In the genomic region with DNA sequence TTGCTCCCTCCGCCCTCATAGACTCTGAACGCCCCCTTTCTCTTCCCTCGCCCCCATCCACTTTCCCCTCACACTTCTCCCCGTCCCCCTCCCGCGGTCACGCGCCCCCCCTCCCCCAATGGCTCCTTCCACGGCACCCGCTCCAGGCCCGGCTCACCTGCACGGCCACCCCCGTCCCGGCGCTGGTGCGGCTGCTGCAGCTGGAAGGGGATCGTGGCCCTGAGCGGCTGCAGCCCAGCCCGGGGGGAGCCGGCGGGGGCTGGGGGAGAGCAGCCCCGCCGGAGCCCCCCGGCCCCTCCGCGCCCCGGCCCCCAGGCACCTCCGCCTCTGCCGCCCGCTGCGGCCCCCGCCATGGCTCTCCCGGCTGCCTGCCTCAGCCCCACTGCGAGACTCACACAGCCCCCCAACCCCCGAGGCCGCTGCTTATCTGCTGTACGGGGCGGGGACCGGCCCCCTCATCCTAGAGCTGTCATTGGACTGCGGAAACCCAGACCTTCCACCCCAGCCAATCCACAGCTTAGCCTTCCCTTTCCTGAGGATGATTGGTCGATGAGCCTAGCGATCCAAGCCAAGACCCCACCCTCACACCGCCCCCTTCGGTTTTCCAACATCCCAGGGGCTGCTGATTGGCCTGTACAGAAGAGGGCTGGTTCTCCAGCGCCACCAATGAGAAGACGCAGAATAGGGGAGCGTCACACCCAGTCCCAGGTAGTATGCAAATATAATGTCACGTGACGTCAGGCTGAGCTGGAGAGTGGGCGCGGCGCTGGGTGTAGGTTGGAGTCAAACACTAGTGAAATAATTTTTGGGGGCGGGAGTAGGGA, we compare ENCODE assay signal across 8 cellular contexts. TPM values are rescaled to one million over a fixed set of nuclear protein-coding genes. Genes with fewer than 3 reads are reported as not detected.
DNase-seq lines count a peak whose midpoint lies in the region; ATAC-seq and TF ChIP-seq lines count a peak whose summit lies in the region.

A gene with protein sequence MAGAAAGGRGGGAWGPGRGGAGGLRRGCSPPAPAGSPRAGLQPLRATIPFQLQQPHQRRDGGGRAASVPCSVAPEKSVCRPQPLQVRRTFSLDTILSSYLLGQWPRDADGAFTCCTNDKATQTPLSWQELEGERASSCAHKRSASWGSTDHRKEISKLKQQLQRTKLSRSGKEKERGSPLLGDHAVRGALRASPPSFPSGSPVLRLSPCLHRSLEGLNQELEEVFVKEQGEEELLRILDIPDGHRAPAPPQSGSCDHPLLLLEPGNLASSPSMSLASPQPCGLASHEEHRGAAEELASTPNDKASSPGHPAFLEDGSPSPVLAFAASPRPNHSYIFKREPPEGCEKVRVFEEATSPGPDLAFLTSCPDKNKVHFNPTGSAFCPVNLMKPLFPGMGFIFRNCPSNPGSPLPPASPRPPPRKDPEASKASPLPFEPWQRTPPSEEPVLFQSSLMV (minus strand): TSS at position 397 of the 824 bp plus-strand sequence. CDS start 44 bp downstream, at position 353.

- in situ Hi-C loops in GM18951 (cut with MboI; ENCODE audit: low sequenced_read_pairs, unreplicated experiment): no loop called here

- no peaks in the 10 kb centered on the region for H3K36me3 Mint-ChIP-seq in immature natural killer cell

- H3K9me3 Mint-ChIP-seq in immature natural killer cell: no peaks in the 10 kb centered on the region

- ATAC-seq in HG03175 (IDR thresholded peaks at IDR 0.05; ENCODE audit: unreplicated experiment): peak; percentile 97

- TF ChIP-seq POLR2A in GM18951 (IDR thresholded peaks at IDR 0.05; ENCODE audit: extremely low read depth, insufficient read depth, insufficient read length): peak; percentile 96

- H3K4me3 Mint-ChIP-seq in immature natural killer cell: peak within 1 kb of the TSS; percentile 94 to 100 (median 95)

- H3K27ac Mint-ChIP-seq in immature natural killer cell: peak within 1 kb of the TSS; percentile 78 to 99 (median 92)

- H3K4me3 ChIP-seq in WI38 (ENCODE audit: low read depth, low read length) (peak within 1 kb of the TSS; percentile 43), cardiac fibroblast (replicated peaks in 1 of 2; ENCODE audit: low read depth in 2 of 2, low read length in 2 of 2) (peak within 1 kb of the TSS; percentile 75 to 88)

- TF ChIP-seq CTCF in WI38 (IDR thresholded peaks at IDR 0.05; ENCODE audit: low read depth, low read length): no peak
- no peak for TF ChIP-seq CTCF in cardiac fibroblast (IDR thresholded peaks at IDR 0.05; ENCODE audit: low read depth, low read length)

- peaks cover 50 to 63% of the 10 kb centered on the region in 2 donors for H3K4me1 Mint-ChIP-seq in immature natural killer cell

- H3K27me3 Mint-ChIP-seq in immature natural killer cell (ENCODE audit: low read depth in 3 of 3): peaks cover 13 to 17% (median 13%) of the 10 kb centered on the region in 3 donors

- DNase-seq in AG08396 (ENCODE audit: low spot score) (peak; percentile 99), NCI-H226 (peak; percentile 99), cardiac fibroblast (ENCODE audit: low read depth in 2 of 2) (peak; percentile 98), immature natural killer cell (peak; percentile 95 to 96 (median 95)), smooth muscle cell of the brain vasculature (ENCODE audit: low read depth, low spot score) (peak; percentile 91)

RNA-seq across cellular contexts. Expression of the gene that starts here (rescaled TPM):
- 10 to 100 TPM; 35.3 to 68.0 (median 35.9) TPM for polyA plus RNA-seq in immature natural killer cell

Comparison
In these comparisons a context has a peak if more than half of its experiments do, and no peak if none do; other contexts are left out.
1. Peak in every context shown above with its lines: DNase-seq, ATAC-seq and H3K4me3 ChIP-seq.